In the genomic region with DNA sequence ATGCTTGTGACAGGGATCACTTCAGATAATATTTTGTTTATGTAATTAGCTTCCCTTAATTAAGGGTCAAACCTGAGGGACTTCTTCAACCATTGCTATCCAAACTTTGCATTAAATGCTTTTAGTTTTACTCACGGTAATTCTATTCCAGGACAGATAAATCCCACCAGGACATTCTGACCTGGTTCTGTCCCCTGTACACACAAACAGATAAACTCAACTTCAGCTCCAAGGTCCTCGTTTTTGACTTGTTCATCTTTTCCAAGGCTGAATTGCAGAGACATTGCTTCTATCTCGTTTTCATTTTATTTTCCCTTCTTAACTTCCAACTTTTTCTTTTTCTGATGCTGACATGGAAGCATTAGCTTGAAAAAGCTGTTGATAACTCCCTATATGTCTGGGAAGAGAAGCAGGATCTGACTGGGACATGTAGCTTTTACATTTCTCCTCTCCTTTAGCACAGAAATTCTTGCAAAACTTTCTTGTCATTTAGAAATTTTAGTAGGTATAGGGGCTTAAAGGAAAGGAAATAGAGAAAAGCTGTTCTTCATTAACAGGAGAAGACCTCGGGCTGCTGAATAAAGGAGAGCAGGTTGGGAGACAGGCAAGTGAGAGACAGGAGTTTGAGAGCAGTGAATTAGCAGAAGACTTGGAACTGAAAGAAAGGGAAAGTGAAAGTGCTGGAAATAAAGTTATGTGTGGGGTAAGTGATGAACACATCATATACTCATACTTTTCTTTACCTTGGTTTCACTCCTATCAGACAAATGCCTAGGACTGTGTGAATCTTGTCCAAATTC, we compare ENCODE assay signal across 8 cellular contexts.
DNase-seq lines count a peak whose midpoint lies in the region; ATAC-seq lines count a peak whose summit lies in the region.

No MANE protein-coding gene starts in this region.

- peak; percentile 36 for DNase-seq in GM03348 (ENCODE audit: low spot score)
- DNase-seq in SK-MEL-5 (ENCODE audit: low read depth, low spot score): peak; percentile 29
- DNase-seq in fibroblast of gingiva (ENCODE audit: low read depth): peak; percentile 14
- DNase-seq in renal cortical epithelial cell (ENCODE audit: low read depth): peak; percentile 60
- DNase-seq in NCI-H446 (lab: John Stamatoyannopoulos, UW): no peak
- no peak for DNase-seq in NCI-H146 (lab: John Stamatoyannopoulos, UW)

- peak; percentile 87 for ATAC-seq in HG02852 (IDR thresholded peaks at IDR 0.05; ENCODE audit: unreplicated experiment)
- ATAC-seq in HG03095 (IDR thresholded peaks at IDR 0.05; ENCODE audit: unreplicated experiment): no peak

- in situ Hi-C loops in SK-MEL-5 (cut with HindIII; ENCODE audit: low pct_unique_long_range_greater_than_20kb, low sequenced_read_pairs): no loop called here

Comparison
In these comparisons a context has a peak if more than half of its experiments do, and no peak if none do; other contexts are left out.
1. DNase-seq: peak in GM03348 (single experiment), SK-MEL-5 (single experiment), fibroblast of gingiva (single experiment) and renal cortical epithelial cell (single experiment); none in NCI-H446 (0 of 2) and NCI-H146 (single experiment).